In the genomic region with DNA sequence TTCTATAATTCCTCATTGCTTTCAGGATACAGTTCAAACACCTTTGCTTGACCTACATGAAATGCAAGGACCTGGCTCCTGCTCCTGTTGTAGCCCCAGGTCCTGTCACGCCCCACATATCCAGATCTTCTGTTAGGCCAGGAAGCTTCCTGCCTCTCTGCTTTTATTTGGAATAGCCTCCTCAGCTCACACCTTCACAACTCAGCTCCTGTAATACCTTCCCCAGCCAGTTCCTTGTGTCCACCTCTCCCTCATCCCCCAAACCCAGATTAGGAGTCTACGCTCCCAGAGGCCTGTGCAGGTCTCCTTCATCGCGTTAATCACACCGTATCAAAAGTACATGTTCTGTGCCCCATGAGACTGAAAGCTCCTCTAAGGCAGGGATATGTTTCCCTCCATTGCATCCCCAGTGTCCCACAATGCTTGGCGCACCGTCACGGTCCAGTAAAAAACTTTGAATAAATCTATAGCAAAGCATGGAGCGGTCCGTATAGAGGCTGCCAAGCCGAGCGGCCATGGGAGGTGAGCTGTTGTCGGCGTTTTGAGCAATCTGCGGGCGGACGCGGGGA, we compare ENCODE assay signal across 8 cellular contexts. TPM values are rescaled to one million over a fixed set of nuclear protein-coding genes. Genes with fewer than 3 reads are reported as not detected.
A peak's percentile ranks its signal among the peaks of the same experiment; 100 is the strongest.
DNase-seq lines count a peak whose midpoint lies in the region; ATAC-seq, FAIRE-seq and TF ChIP-seq lines count a peak whose summit lies in the region.

No MANE protein-coding gene starts in this region.

- peaks cover 28% of the 10 kb centered on the region for H3K4me1 Mint-ChIP-seq in activated naive CD8-positive, alpha-beta T cell treated with anti-CD3 and anti-CD28 coated beads for 36 hours

- H3K27me3 ChIP-seq in transverse colon, result no peaks in the 10 kb centered on the region

- peaks cover 12% of the 10 kb centered on the region for H3K36me3 Mint-ChIP-seq in activated naive CD8-positive, alpha-beta T cell treated with anti-CD3 and anti-CD28 coated beads for 36 hours

- H3K9me3 ChIP-seq in ES-I3 (ENCODE audit: control insufficient read depth, insufficient read depth, low read length) (no peaks in the 10 kb centered on the region), transverse colon (no peaks in the 10 kb centered on the region)

- H3K27ac ChIP-seq in transverse colon, result peak overlapping the region; percentile 81 to 91 (median 86)

- peak overlapping the region; percentile 54 to 90 (median 78) for H3K4me3 ChIP-seq in transverse colon

- H3K9me3 Mint-ChIP-seq in activated naive CD8-positive, alpha-beta T cell treated with anti-CD3 and anti-CD28 coated beads for 36 hours, result no peaks in the 10 kb centered on the region

- H3K27ac Mint-ChIP-seq in activated naive CD8-positive, alpha-beta T cell treated with anti-CD3 and anti-CD28 coated beads for 36 hours, result peak overlapping the region; percentile 97

- 13 to 24% methylated on average over 5 to 18 of the region's 18 CpGs for WGBS in transverse colon (ENCODE audit: low coverage in 1 of 2), 2 donors

- no peaks in the 10 kb centered on the region for H3K27me3 Mint-ChIP-seq in activated naive CD8-positive, alpha-beta T cell treated with anti-CD3 and anti-CD28 coated beads for 36 hours

- H3K36me3 ChIP-seq in ES-I3 (ENCODE audit: insufficient read depth, low read length), result peaks cover 3% of the 10 kb centered on the region; the same call in 1 of the 2 replicates
- no peaks in the 10 kb centered on the region for H3K36me3 ChIP-seq in transverse colon

- in situ Hi-C loops in transverse colon (cut with MboI; ENCODE audit: low pct_ligation_motif_present in 1 of 4, low pct_unique_long_range_greater_than_20kb in 1 of 4, low sequenced_read_pairs in 3 of 4), result loop anchor here in 1 of 4 donors (25.0 kb wide), 1 partner anchor 1498 kb away; a partner anchor contains a TSS

- ATAC-seq in HG02870 (IDR thresholded peaks at IDR 0.05; ENCODE audit: unreplicated experiment), result peak; percentile 36
- peak; percentile 56 for ATAC-seq in left lobe of liver
- no peak for ATAC-seq in GM21576 (IDR thresholded peaks at IDR 0.05; ENCODE audit: unreplicated experiment)

- no peak for TF ChIP-seq CTCF in transverse colon (IDR thresholded peaks at IDR 0.05)

- TF ChIP-seq POLR2A in transverse colon (IDR thresholded peaks at IDR 0.05), result no peak

- intact Hi-C loops in transverse colon (cut with DNase I; ENCODE audit: low total_unique reads), result no loop called here

- FAIRE-seq in frontal cortex (lab: Jason Lieb, UNC), result no peak

- H3K4me1 ChIP-seq in ES-I3 (ENCODE audit: insufficient read depth, low read length) (no peaks in the 10 kb centered on the region), transverse colon (peaks cover 0 to 39% (median 15%) of the 10 kb centered on the region in 4 donors)

- TF ChIP-seq EP300 in transverse colon (IDR thresholded peaks at IDR 0.05; ENCODE audit: low read depth), result no peak

- DNase-seq in activated naive CD8-positive, alpha-beta T cell treated with anti-CD3 and anti-CD28 coated beads for 36 hours, result no peak
- no peak for DNase-seq in left lobe of liver (ENCODE audit: low spot score)
- no peak for DNase-seq in transverse colon
- no peak for DNase-seq in frontal cortex (ENCODE audit: low spot score in 2 of 2)
- no peak for DNase-seq in activated gamma-delta T cell treated with Interleukin-2 at 50 U/mL for 16 hours

- H3K4me3 Mint-ChIP-seq in activated naive CD8-positive, alpha-beta T cell treated with anti-CD3 and anti-CD28 coated beads for 36 hours, result peak overlapping the region; percentile 94

- peak overlapping the region; percentile 95 for H3K9ac ChIP-seq in ES-I3 (ENCODE audit: low read depth, low read length)

RNA-seq across cellular contexts. Expression of a gene that starts 0.4 kb away (rescaled TPM):
- 1 to 10 TPM in 1 of 2 experiments, under 1 TPM in 1; 0.90 to 1.1 TPM for total RNA-seq in activated naive CD8-positive, alpha-beta T cell treated with anti-CD3 and anti-CD28 coated beads for 36 hours
- total RNA-seq in left lobe of liver, result 0.28 TPM
- total RNA-seq in transverse colon, result 100 to 1,000 TPM in 1 of 4 donors, under 1 TPM in 2, not detected in 1; 0.55 to 365 (median 0.79) TPM
- total RNA-seq in frontal cortex, result 4.5 TPM

RNA-seq across cellular contexts. Expression of a gene that starts 0.6 kb away (rescaled TPM):
- total RNA-seq in activated naive CD8-positive, alpha-beta T cell treated with anti-CD3 and anti-CD28 coated beads for 36 hours, result 10 to 100 TPM; 44.1 to 44.5 TPM
- 12.9 TPM for total RNA-seq in left lobe of liver
- 10 to 100 TPM in 3 of 4 donors, 1 to 10 TPM in 1; 6.8 to 24.9 (median 21.1) TPM for total RNA-seq in transverse colon
- total RNA-seq in frontal cortex, result 47.7 TPM

RNA-seq across cellular contexts. Expression of a gene that starts 46.6 kb away (rescaled TPM):
- total RNA-seq in activated naive CD8-positive, alpha-beta T cell treated with anti-CD3 and anti-CD28 coated beads for 36 hours, result not detected
- total RNA-seq in left lobe of liver, result not detected
- not detected for total RNA-seq in transverse colon
- not detected for total RNA-seq in frontal cortex
